28 cellular contexts compared by ENCODE assay signal in genomic region chr10:114184276-114184675, GRCh38. TPM values are rescaled to one million over a fixed set of nuclear protein-coding genes. Genes with fewer than 3 reads are reported as not detected.
"Had no signal": no experiment of that assay in that cellular context is flagged by ENCODE, and none has a peak within 500 bp of the region (broad histone marks: within the 10 kb centered on the region; RNA-seq: fewer than 3 reads in every experiment).

No MANE protein-coding gene starts in this region.

- DNase-seq: natural killer cell; occipital lobe; ovary; posterior cingulate gyrus; psoas muscle; right cardiac atrium; right lobe of liver; sigmoid colon; spleen; stimulated activated CD4-positive, alpha-beta T cell treated with anti-CD3 and anti-CD28 coated beads, Interleukin-12 subunit alpha, Interleukin-12 subunit beta, amount 100 ng/mL, for 4 hours; stimulated activated CD4-positive, alpha-beta T cell treated with anti-CD3 and anti-CD28 coated beads, Interleukin-1b, Interleukin-23, amount 100 ng/mL, for 48 hours; stimulated activated CD4-positive, alpha-beta T cell treated with anti-CD3 and anti-CD28 coated beads, Interleukin-4, amount 100 ng/mL, for 1 hour; stimulated activated CD4-positive, alpha-beta T cell treated with anti-CD3 and anti-CD28 coated beads, Interleukin-4, amount 100 ng/mL, for 4 hours; stimulated activated naive B cell treated with anti-CD40 and anti-IgM and Interleukin-4, amounts not matched to agents 10 μg/mL and 1 μg/mL and 100 μg/mL, for 72 hours; stimulated activated naive CD4-positive, alpha-beta T cell treated with Interleukin-2 at 50 U/mL for 16 hours; stomach; trophoblast cell; upper lobe of left lung had no signal

- H2AFZ ChIP-seq: neural progenitor cell, parathyroid adenoma had no signal

- H3K27me3 ChIP-seq: neural progenitor cell, ovary, right lobe of liver, sigmoid colon, spleen, stomach, thyroid gland, tibial nerve, upper lobe of left lung, vagina had no signal

- H3K79me2 ChIP-seq: parathyroid adenoma had no signal

- H3K4me1 ChIP-seq: neural progenitor cell, parathyroid adenoma, psoas muscle, right lobe of liver, sigmoid colon, thyroid gland, tibial nerve, vagina had no signal

- H3K4me2 ChIP-seq: neural progenitor cell, smooth muscle cell had no signal

- H3K9me3 ChIP-seq: ovary, psoas muscle, right lobe of liver, sigmoid colon, spleen, stomach, thoracic aorta, thyroid gland, tibial nerve, upper lobe of left lung, vagina had no signal

- H3K36me3 ChIP-seq: neural progenitor cell, ovary, right lobe of liver, sigmoid colon, spleen, stomach, thoracic aorta, thyroid gland, tibial nerve, upper lobe of left lung, vagina had no signal

- H3K4me3 ChIP-seq: neural progenitor cell, ovary, psoas muscle, right lobe of liver, sigmoid colon, skin epidermis, smooth muscle cell, spleen, stomach, thoracic aorta, thyroid gland, tibial nerve, upper lobe of left lung, vagina had no signal

- H3K27ac ChIP-seq: neural progenitor cell, ovary, parathyroid adenoma, psoas muscle, right lobe of liver, sigmoid colon, skin epidermis, spleen, stomach, thoracic aorta, thyroid gland, tibial nerve, upper lobe of left lung, vagina had no signal

RNA-seq across cellular contexts. Expression of gene TDRD1, which starts 5.1 kb away (rescaled TPM):
- total RNA-seq: progenitor cell of endocrine pancreas, smooth muscle cell, vagina had no signal
- polyA plus RNA-seq: neural cell, smooth muscle cell had no signal

RNA-seq across cellular contexts. Expression of gene VWA2, which starts 54.8 kb away (rescaled TPM):
- total RNA-seq: natural killer cell, psoas muscle, right cardiac atrium had no signal
- polyA plus RNA-seq: neural cell, psoas muscle, right cardiac atrium had no signal
